ENCODE assay signal across 1 cellular context in the genomic region with DNA sequence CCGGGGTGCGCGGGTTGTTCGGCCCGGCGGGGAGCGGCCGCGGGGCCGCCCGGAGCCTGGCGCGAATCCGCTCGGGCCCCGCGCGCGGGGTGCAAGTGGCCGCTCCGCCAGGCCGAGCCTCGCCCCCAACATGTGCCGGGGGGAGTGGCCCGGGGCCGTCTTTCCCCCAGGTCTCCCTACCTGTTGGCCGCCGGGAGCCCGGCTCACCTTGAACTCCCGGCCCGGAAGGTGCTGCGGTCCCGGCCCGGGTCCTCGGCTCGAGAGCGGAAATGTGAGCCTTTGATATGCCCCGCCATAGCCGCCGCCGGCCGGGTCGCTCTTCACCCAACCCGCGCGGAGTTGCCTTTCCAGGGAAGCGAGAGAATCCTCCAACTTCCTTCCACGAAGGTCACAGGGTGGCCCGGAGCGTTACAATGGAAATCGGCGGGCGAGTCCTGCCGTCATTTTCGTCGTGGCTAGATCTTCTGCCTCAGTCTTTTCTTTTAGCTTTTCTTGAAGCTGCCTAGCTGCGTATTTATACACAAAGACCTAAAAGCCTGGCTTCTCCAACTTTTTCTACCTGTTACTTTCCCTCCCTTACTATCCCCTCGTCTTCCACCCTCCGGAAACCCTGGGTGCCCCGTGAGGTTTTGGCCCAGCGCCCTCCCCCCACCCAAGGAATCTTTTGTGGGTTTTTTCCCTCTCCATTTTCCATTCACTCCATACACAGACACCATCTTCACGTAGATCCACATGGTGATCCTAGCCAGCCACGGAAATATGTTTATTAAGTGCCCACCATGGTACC.
A peak's percentile ranks its signal among the peaks of the same experiment; 100 is the strongest.
TF ChIP-seq lines count a peak whose summit lies in the region.

No MANE protein-coding gene starts in this region.

TF ChIP-seq in HepG2, 621 proteins besides CTCF, POLR2A, EP300 and RAD21 (continued from another document and continues in another):
- TF ChIP-seq, protein P1, sequence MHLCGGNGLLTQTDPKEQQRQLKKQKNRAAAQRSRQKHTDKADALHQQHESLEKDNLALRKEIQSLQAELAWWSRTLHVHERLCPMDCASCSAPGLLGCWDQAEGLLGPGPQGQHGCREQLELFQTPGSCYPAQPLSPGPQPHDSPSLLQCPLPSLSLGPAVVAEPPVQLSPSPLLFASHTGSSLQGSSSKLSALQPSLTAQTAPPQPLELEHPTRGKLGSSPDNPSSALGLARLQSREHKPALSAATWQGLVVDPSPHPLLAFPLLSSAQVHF (CRISPR knock-in tag; IDR thresholded peaks at IDR 0.05), result no peak
- TF ChIP-seq, protein P2, sequence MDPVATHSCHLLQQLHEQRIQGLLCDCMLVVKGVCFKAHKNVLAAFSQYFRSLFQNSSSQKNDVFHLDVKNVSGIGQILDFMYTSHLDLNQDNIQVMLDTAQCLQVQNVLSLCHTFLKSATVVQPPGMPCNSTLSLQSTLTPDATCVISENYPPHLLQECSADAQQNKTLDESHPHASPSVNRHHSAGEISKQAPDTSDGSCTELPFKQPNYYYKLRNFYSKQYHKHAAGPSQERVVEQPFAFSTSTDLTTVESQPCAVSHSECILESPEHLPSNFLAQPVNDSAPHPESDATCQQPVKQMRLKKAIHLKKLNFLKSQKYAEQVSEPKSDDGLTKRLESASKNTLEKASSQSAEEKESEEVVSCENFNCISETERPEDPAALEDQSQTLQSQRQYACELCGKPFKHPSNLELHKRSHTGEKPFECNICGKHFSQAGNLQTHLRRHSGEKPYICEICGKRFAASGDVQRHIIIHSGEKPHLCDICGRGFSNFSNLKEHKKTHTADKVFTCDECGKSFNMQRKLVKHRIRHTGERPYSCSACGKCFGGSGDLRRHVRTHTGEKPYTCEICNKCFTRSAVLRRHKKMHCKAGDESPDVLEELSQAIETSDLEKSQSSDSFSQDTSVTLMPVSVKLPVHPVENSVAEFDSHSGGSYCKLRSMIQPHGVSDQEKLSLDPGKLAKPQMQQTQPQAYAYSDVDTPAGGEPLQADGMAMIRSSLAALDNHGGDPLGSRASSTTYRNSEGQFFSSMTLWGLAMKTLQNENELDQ (CRISPR knock-in tag; IDR thresholded peaks at IDR 0.05; ENCODE audit: borderline replicate concordance), result no peak
- TF ChIP-seq GPN1 (CRISPR knock-in tag; IDR thresholded peaks at IDR 0.05; ENCODE audit: borderline replicate concordance) (no peak), ZFY (CRISPR knock-in tag; IDR thresholded peaks at IDR 0.05) (peak; percentile 16; the same call in 1 of the 2 replicates), NFE2 (CRISPR knock-in tag; IDR thresholded peaks at IDR 0.05) (no peak), HHEX (CRISPR knock-in tag; IDR thresholded peaks at IDR 0.05) (no peak), KLF12 (CRISPR knock-in tag; IDR thresholded peaks at IDR 0.05; ENCODE audit: borderline replicate concordance) (no peak), ZBED4 (CRISPR knock-in tag; IDR thresholded peaks at IDR 0.05; ENCODE audit: borderline replicate concordance) (peak; percentile 87), RBFOX2 (IDR thresholded peaks at IDR 0.05; ENCODE audit: low read depth, low read length) (no peak), TGIF2 (CRISPR knock-in tag; IDR thresholded peaks at IDR 0.05) (no peak), GATAD2A (CRISPR knock-in tag; IDR thresholded peaks at IDR 0.05) (0 out of 2 replicates have a peak, but pooled peaks have one; percentile 16), ZNF367 (CRISPR knock-in tag; IDR thresholded peaks at IDR 0.05; ENCODE audit: borderline replicate concordance) (no peak), ELF4 (CRISPR knock-in tag; IDR thresholded peaks at IDR 0.05; ENCODE audit: borderline replicate concordance) (no peak), ZNF800 (CRISPR knock-in tag; IDR thresholded peaks at IDR 0.05) (0 out of 2 replicates have a peak, but pooled peaks have one; percentile 44), NPAS2 (CRISPR knock-in tag; IDR thresholded peaks at IDR 0.05; ENCODE audit: borderline replicate concordance) (no peak), ZMAT5 (CRISPR knock-in tag; IDR thresholded peaks at IDR 0.05; ENCODE audit: borderline replicate concordance, low read depth) (no peak), DMAP1 (CRISPR knock-in tag; IDR thresholded peaks at IDR 0.05) (no peak), ZNF672 (CRISPR knock-in tag; IDR thresholded peaks at IDR 0.05) (no peak), RBM22 (optimal IDR thresholded peaks at IDR 0.05; ENCODE audit: low read length) (no peak), ZNF10 (CRISPR knock-in tag; IDR thresholded peaks at IDR 0.05; ENCODE audit: borderline replicate concordance, low read depth) (no peak), EZH2 (conservative IDR thresholded peaks at IDR 0.05; ENCODE audit: low read depth, low read length) (no peak), HOXA7 (CRISPR knock-in tag; IDR thresholded peaks at IDR 0.05) (no peak), ZBTB7A (CRISPR knock-in tag; IDR thresholded peaks at IDR 0.05) (no peak), YY1 (IDR thresholded peaks at IDR 0.05; ENCODE audit: insufficient read depth, insufficient replicate concordance, low read depth, low read length) (peak; percentile 11), ZNF839 (CRISPR knock-in tag; IDR thresholded peaks at IDR 0.05; ENCODE audit: borderline replicate concordance) (no peak), PITX1 (CRISPR knock-in tag; IDR thresholded peaks at IDR 0.05) (no peak), FOSL2 (CRISPR knock-in tag; IDR thresholded peaks at IDR 0.05) (no peak), ZNF205 (CRISPR knock-in tag; IDR thresholded peaks at IDR 0.05) (no peak), RARA (CRISPR knock-in tag; IDR thresholded peaks at IDR 0.05) (peak; percentile 87), ZSCAN25 (CRISPR knock-in tag; IDR thresholded peaks at IDR 0.05) (no peak), AFF4 (CRISPR knock-in tag; IDR thresholded peaks at IDR 0.05) (no peak), FOXK1 (CRISPR knock-in tag; IDR thresholded peaks at IDR 0.05; ENCODE audit: borderline replicate concordance, low read depth) (no peak), RXRA (CRISPR knock-in tag; IDR thresholded peaks at IDR 0.05) (peak; percentile 24; the same call in 1 of the 2 replicates), ZNF616 (CRISPR knock-in tag; IDR thresholded peaks at IDR 0.05; ENCODE audit: low read depth) (no peak), ZFP90 (CRISPR knock-in tag; IDR thresholded peaks at IDR 0.05; ENCODE audit: borderline replicate concordance) (no peak), TMF1 (CRISPR knock-in tag; IDR thresholded peaks at IDR 0.05; ENCODE audit: low read depth) (no peak)
- TF ChIP-seq, protein P3, sequence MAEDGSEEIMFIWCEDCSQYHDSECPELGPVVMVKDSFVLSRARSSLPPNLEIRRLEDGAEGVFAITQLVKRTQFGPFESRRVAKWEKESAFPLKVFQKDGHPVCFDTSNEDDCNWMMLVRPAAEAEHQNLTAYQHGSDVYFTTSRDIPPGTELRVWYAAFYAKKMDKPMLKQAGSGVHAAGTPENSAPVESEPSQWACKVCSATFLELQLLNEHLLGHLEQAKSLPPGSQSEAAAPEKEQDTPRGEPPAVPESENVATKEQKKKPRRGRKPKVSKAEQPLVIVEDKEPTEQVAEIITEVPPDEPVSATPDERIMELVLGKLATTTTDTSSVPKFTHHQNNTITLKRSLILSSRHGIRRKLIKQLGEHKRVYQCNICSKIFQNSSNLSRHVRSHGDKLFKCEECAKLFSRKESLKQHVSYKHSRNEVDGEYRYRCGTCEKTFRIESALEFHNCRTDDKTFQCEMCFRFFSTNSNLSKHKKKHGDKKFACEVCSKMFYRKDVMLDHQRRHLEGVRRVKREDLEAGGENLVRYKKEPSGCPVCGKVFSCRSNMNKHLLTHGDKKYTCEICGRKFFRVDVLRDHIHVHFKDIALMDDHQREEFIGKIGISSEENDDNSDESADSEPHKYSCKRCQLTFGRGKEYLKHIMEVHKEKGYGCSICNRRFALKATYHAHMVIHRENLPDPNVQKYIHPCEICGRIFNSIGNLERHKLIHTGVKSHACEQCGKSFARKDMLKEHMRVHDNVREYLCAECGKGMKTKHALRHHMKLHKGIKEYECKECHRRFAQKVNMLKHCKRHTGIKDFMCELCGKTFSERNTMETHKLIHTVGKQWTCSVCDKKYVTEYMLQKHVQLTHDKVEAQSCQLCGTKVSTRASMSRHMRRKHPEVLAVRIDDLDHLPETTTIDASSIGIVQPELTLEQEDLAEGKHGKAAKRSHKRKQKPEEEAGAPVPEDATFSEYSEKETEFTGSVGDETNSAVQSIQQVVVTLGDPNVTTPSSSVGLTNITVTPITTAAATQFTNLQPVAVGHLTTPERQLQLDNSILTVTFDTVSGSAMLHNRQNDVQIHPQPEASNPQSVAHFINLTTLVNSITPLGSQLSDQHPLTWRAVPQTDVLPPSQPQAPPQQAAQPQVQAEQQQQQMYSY (CRISPR knock-in tag; IDR thresholded peaks at IDR 0.05), result peak; percentile 28; the same call in 1 of the 2 replicates
- TF ChIP-seq, protein P4, sequence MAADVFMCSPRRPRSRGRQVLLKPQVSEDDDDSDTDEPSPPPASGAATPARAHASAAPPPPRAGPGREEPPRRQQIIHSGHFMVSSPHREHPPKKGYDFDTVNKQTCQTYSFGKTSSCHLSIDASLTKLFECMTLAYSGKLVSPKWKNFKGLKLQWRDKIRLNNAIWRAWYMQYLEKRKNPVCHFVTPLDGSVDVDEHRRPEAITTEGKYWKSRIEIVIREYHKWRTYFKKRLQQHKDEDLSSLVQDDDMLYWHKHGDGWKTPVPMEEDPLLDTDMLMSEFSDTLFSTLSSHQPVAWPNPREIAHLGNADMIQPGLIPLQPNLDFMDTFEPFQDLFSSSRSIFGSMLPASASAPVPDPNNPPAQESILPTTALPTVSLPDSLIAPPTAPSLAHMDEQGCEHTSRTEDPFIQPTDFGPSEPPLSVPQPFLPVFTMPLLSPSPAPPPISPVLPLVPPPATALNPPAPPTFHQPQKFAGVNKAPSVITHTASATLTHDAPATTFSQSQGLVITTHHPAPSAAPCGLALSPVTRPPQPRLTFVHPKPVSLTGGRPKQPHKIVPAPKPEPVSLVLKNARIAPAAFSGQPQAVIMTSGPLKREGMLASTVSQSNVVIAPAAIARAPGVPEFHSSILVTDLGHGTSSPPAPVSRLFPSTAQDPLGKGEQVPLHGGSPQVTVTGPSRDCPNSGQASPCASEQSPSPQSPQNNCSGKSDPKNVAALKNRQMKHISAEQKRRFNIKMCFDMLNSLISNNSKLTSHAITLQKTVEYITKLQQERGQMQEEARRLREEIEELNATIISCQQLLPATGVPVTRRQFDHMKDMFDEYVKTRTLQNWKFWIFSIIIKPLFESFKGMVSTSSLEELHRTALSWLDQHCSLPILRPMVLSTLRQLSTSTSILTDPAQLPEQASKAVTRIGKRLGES (CRISPR knock-in tag; IDR thresholded peaks at IDR 0.05; ENCODE audit: borderline replicate concordance), result no peak
